Comparison of ENCODE assay signal across 10 cellular contexts in genomic region chr17:38560503-38561318, GRCh38. TPM values are rescaled to one million over a fixed set of nuclear protein-coding genes. Genes with fewer than 3 reads are reported as not detected.
A peak's percentile ranks its signal among the peaks of the same experiment; 100 is the strongest.
DNase-seq lines count a peak whose midpoint lies in the region; ATAC-seq and TF ChIP-seq lines count a peak whose summit lies in the region.
"Had no signal": no experiment of that assay in that cellular context is flagged by ENCODE, and none has a peak within 500 bp of the region (broad histone marks: within the 10 kb centered on the region; RNA-seq: fewer than 3 reads in every experiment).

No MANE protein-coding gene starts in this region.

- peak overlapping the region; percentile 2 for H3K4me3 Mint-ChIP-seq in Caco-2 (ENCODE audit: unreplicated experiment)
- no peak overlapping the region for H3K4me3 Mint-ChIP-seq in glutamatergic neuron (ENCODE audit: unreplicated experiment)

- TF ChIP-seq CTCF in Caco-2 (IDR thresholded peaks at IDR 0.05; ENCODE audit: insufficient read depth in 1 of 2, low read depth in 1 of 2, low read length in 1 of 2, severe bottlenecking in 1 of 2, unreplicated experiment in 1 of 2) (no peak), glutamatergic neuron (IDR thresholded peaks at IDR 0.05; ENCODE audit: partially characterized antibody, unreplicated experiment) (no peak)

- ATAC-seq in sciatic nerve, result no peak

- CTCF ChIA-PET in Caco-2 (lab: Charles Lee), result interaction anchor here (0.7 to 1.4 kb wide), 4 partner anchors 24 to 107 kb away, joined by 3 to 5 read pairs (median 4); no protein-coding TSS in a partner anchor

- DNase-seq in Caco-2, result no peak
- peak; percentile 33 for DNase-seq in NAMALWA (ENCODE audit: low spot score)
- peak; percentile 16 for DNase-seq in central memory CD4-positive, alpha-beta T cell
- DNase-seq in myocyte (ENCODE audit: low read depth), result peak; percentile 46
- DNase-seq in sciatic nerve (ENCODE audit: low spot score), result no peak
- DNase-seq in activated CD4-positive, CD25-positive, alpha-beta regulatory T cell (lab: John Stamatoyannopoulos, UW), result no peak
- no peak for DNase-seq in NCI-H510A treated with DMSO at 0.1 percent for 48 hours (lab: John Stamatoyannopoulos, UW)
- no peak for DNase-seq in glutamatergic neuron
- DNase-seq: NCI-H345, tibial artery had no signal

- H3K9me3 ChIP-seq in Caco-2, result no peaks in the 10 kb centered on the region
- H3K9me3 ChIP-seq: tibial artery had no signal

- H3K4me1 ChIP-seq in Caco-2, result peaks cover 13% of the 10 kb centered on the region

- H3K27me3 Mint-ChIP-seq in Caco-2 (ENCODE audit: insufficient read depth, unreplicated experiment) (no peaks in the 10 kb centered on the region), glutamatergic neuron (ENCODE audit: unreplicated experiment) (peaks cover 38% of the 10 kb centered on the region)

- H3K4me1 Mint-ChIP-seq in Caco-2 (ENCODE audit: low read depth, unreplicated experiment), result no peaks in the 10 kb centered on the region
- H3K4me1 Mint-ChIP-seq in glutamatergic neuron (ENCODE audit: low read depth, unreplicated experiment), result peaks cover 14% of the 10 kb centered on the region

- no peaks in the 10 kb centered on the region; the same call in 1 of the 2 replicates for H3K36me3 ChIP-seq in Caco-2 (ENCODE audit: control insufficient read depth, insufficient read depth, low read length)
- H3K36me3 ChIP-seq: tibial artery had no signal

- H3K27ac Mint-ChIP-seq in Caco-2 (ENCODE audit: unreplicated experiment), result no peak overlapping the region
- no peak overlapping the region for H3K27ac Mint-ChIP-seq in glutamatergic neuron (ENCODE audit: unreplicated experiment)

- POLR2A ChIA-PET in Caco-2 (lab: Charles Lee), result no interaction called here

- H3K36me3 Mint-ChIP-seq in Caco-2 (ENCODE audit: insufficient read depth, unreplicated experiment), result peaks cover 22% of the 10 kb centered on the region
- no peaks in the 10 kb centered on the region for H3K36me3 Mint-ChIP-seq in glutamatergic neuron (ENCODE audit: unreplicated experiment)

- no peaks in the 10 kb centered on the region for H3K27me3 ChIP-seq in Caco-2 (replicated peaks; ENCODE audit: control insufficient read depth, insufficient read depth, low read length)

- H3K9me3 Mint-ChIP-seq in Caco-2 (ENCODE audit: unreplicated experiment), result no peaks in the 10 kb centered on the region
- peaks cover 7% of the 10 kb centered on the region for H3K9me3 Mint-ChIP-seq in glutamatergic neuron (ENCODE audit: unreplicated experiment)

- intact Hi-C loops in Caco-2 (cut with micrococcal nuclease; ENCODE audit: unreplicated experiment), result no loop called here
- intact Hi-C loops in sciatic nerve (cut with DNase I), result no loop called here

- H3K4me3 ChIP-seq in Caco-2 (ENCODE audit: low read depth, low read length), result no peak overlapping the region
- H3K4me3 ChIP-seq: tibial artery had no signal

- BruUV-seq in Caco-2 (replicated peaks; lab: Mats Ljungman, UMichigan), result no TSS peak

RNA-seq across cellular contexts. Expression of gene SRCIN1, which starts 45.0 kb away (rescaled TPM):
- total RNA-seq in Caco-2 (2022), result 23.6 and 25.8 TPM in 2 replicates
- 0.08 TPM in 1 of 2 replicates, not detected in the other for total RNA-seq in myocyte
- polyA plus RNA-seq in myocyte (2012), result 0.04 TPM
- total RNA-seq in sciatic nerve, result 4.5 TPM
- total RNA-seq in glutamatergic neuron (ENCODE audit: unreplicated experiment), result 20.8 TPM

Comparison
In these comparisons a context has a peak if more than half of its experiments do, and no peak if none do; other contexts are left out.
1. DNase-seq: peak in NAMALWA (single experiment), central memory CD4-positive, alpha-beta T cell (single experiment) and myocyte (single experiment); none in Caco-2 (0 of 2), sciatic nerve (single experiment), activated CD4-positive, CD25-positive, alpha-beta regulatory T cell (0 of 4), NCI-H510A treated with DMSO at 0.1 percent for 48 hours (single experiment) and glutamatergic neuron (single experiment).